Comparison of ENCODE assay signal across 1 cellular context in the genomic region with DNA sequence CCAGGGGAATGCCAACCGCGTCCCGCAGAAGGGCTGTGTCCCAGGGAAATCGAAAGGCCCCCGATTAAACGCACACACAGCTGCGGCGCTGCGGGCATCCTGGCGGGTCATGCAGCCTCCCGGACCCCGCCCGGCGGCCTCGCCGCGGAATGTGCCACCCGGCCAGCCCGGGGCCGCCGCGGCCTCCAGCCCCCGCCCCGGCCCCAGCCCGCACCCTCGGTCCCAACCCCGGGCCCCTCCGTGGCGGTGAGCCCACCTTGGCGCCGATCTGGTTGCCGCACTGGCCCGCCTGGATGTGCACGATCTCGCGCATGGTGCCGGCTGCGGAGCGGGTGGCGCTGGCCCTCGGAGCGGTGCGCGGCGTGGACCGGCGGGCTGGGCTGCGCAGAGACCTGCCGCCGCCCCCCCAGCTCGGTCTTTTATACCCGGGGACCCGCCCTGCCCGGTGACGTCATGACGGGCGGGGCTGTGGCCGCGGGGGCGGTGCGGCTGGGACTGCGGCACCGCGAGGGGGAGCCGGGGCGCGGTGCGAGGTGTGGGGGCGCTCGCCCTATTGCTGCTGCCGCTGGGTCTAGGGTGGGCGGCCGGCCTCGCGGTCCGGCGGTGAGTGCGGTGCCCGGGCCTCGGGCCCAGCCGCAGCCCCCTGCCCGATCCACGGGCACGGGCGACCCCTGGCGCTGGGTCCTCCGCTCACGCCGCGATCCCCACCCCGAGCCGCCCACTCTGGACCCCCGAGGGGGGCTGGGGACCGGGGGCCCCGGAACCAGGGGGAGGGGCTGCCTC.
TF ChIP-seq lines count a peak whose summit lies in the region.

A gene (minus strand): TSS at position 394 of the 783 bp plus-strand sequence. CDS start 81 bp downstream, at position 313.

TF ChIP-seq in HepG2, 621 proteins besides CTCF, POLR2A, EP300 and RAD21 (continued from another document and continues in another):
- TF ChIP-seq, protein P1, sequence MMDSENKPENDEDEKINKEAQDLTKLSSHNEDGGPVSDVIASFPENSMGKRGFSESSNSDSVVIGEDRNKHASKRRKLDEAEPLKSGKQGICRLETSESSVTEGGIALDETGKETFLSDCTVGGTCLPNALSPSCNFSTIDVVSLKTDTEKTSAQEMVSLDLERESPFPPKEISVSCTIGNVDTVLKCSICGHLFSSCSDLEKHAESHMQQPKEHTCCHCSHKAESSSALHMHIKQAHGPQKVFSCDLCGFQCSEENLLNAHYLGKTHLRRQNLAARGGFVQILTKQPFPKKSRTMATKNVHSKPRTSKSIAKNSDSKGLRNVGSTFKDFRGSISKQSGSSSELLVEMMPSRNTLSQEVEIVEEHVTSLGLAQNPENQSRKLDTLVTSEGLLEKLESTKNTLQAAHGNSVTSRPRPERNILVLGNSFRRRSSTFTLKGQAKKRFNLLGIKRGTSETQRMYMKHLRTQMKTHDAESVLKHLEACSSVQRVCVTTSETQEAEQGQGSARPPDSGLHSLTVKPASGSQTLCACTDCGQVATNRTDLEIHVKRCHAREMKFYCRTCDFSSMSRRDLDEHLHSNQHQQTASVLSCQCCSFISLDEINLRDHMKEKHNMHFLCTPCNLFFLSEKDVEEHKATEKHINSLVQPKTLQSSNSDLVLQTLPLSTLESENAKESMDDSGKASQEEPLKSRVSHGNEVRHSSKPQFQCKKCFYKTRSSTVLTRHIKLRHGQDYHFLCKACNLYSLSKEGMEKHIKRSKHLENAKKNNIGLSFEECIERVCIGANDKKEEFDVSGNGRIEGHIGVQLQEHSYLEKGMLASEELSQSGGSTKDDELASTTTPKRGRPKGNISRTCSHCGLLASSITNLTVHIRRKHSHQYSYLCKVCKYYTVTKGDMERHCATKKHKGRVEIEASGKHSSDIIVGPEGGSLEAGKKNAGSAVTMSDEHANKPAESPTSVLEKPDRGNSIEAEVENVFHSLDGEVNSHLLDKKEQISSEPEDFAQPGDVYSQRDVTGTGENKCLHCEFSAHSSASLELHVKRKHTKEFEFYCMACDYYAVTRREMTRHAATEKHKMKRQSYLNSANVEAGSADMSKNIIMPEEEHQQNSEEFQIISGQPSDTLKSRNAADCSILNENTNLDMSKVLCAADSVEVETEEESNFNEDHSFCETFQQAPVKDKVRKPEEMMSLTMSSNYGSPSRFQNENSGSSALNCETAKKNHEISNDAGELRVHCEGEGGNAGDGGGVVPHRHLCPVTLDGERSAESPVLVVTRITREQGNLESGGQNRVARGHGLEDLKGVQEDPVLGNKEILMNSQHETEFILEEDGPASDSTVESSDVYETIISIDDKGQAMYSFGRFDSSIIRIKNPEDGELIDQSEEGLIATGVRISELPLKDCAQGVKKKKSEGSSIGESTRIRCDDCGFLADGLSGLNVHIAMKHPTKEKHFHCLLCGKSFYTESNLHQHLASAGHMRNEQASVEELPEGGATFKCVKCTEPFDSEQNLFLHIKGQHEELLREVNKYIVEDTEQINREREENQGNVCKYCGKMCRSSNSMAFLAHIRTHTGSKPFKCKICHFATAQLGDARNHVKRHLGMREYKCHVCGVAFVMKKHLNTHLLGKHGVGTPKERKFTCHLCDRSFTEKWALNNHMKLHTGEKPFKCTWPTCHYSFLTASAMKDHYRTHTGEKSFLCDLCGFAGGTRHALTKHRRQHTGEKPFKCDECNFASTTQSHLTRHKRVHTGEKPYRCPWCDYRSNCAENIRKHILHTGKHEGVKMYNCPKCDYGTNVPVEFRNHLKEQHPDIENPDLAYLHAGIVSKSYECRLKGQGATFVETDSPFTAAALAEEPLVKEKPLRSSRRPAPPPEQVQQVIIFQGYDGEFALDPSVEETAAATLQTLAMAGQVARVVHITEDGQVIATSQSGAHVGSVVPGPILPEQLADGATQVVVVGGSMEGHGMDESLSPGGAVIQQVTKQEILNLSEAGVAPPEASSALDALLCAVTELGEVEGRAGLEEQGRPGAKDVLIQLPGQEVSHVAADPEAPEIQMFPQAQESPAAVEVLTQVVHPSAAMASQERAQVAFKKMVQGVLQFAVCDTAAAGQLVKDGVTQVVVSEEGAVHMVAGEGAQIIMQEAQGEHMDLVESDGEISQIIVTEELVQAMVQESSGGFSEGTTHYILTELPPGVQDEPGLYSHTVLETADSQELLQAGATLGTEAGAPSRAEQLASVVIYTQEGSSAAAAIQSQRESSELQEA (CRISPR knock-in tag; IDR thresholded peaks at IDR 0.05; ENCODE audit: not compliant biosample characterization): no peak
- TF ChIP-seq, protein P2, sequence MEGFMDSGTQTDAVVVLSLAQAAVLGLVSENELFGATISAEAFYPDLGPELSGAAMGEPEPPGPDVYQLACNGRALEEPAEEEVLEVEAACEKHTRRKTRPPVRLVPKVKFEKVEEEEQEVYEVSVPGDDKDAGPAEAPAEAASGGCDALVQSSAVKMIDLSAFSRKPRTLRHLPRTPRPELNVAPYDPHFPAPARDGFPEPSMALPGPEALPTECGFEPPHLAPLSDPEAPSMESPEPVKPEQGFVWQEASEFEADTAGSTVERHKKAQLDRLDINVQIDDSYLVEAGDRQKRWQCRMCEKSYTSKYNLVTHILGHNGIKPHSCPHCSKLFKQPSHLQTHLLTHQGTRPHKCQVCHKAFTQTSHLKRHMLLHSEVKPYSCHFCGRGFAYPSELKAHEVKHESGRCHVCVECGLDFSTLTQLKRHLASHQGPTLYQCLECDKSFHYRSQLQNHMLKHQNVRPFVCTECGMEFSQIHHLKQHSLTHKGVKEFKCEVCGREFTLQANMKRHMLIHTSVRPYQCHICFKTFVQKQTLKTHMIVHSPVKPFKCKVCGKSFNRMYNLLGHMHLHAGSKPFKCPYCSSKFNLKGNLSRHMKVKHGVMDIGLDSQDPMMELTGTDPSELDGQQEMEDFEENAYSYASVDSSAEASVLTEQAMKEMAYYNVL (CRISPR knock-in tag; IDR thresholded peaks at IDR 0.05; ENCODE audit: borderline replicate concordance): no peak
- TF ChIP-seq, protein P3, sequence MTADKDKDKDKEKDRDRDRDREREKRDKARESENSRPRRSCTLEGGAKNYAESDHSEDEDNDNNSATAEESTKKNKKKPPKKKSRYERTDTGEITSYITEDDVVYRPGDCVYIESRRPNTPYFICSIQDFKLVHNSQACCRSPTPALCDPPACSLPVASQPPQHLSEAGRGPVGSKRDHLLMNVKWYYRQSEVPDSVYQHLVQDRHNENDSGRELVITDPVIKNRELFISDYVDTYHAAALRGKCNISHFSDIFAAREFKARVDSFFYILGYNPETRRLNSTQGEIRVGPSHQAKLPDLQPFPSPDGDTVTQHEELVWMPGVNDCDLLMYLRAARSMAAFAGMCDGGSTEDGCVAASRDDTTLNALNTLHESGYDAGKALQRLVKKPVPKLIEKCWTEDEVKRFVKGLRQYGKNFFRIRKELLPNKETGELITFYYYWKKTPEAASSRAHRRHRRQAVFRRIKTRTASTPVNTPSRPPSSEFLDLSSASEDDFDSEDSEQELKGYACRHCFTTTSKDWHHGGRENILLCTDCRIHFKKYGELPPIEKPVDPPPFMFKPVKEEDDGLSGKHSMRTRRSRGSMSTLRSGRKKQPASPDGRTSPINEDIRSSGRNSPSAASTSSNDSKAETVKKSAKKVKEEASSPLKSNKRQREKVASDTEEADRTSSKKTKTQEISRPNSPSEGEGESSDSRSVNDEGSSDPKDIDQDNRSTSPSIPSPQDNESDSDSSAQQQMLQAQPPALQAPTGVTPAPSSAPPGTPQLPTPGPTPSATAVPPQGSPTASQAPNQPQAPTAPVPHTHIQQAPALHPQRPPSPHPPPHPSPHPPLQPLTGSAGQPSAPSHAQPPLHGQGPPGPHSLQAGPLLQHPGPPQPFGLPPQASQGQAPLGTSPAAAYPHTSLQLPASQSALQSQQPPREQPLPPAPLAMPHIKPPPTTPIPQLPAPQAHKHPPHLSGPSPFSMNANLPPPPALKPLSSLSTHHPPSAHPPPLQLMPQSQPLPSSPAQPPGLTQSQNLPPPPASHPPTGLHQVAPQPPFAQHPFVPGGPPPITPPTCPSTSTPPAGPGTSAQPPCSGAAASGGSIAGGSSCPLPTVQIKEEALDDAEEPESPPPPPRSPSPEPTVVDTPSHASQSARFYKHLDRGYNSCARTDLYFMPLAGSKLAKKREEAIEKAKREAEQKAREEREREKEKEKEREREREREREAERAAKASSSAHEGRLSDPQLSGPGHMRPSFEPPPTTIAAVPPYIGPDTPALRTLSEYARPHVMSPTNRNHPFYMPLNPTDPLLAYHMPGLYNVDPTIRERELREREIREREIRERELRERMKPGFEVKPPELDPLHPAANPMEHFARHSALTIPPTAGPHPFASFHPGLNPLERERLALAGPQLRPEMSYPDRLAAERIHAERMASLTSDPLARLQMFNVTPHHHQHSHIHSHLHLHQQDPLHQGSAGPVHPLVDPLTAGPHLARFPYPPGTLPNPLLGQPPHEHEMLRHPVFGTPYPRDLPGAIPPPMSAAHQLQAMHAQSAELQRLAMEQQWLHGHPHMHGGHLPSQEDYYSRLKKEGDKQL (CRISPR knock-in tag; IDR thresholded peaks at IDR 0.05; ENCODE audit: low read depth): 0 out of 2 replicates have a peak, but pooled peaks have one; percentile 31
- TF ChIP-seq HMGA1 (CRISPR knock-in tag; conservative IDR thresholded peaks at IDR 0.05): no peak
- no peak for TF ChIP-seq ZNF20 (CRISPR knock-in tag; IDR thresholded peaks at IDR 0.05)
- TF ChIP-seq CENPT (CRISPR knock-in tag; IDR thresholded peaks at IDR 0.05; ENCODE audit: low read depth): peak; percentile 84; the same call in 1 of the 2 replicates
- TF ChIP-seq SP4 (CRISPR knock-in tag; IDR thresholded peaks at IDR 0.05): peak; percentile 93
- no peak for TF ChIP-seq PCBP2 (optimal IDR thresholded peaks at IDR 0.05; ENCODE audit: low read depth, low read length, poor library complexity, severe bottlenecking)
- TF ChIP-seq JUND (CRISPR knock-in tag; IDR thresholded peaks at IDR 0.05): peak; percentile 69; the same call in 1 of the 2 replicates
- TF ChIP-seq, protein P4, sequence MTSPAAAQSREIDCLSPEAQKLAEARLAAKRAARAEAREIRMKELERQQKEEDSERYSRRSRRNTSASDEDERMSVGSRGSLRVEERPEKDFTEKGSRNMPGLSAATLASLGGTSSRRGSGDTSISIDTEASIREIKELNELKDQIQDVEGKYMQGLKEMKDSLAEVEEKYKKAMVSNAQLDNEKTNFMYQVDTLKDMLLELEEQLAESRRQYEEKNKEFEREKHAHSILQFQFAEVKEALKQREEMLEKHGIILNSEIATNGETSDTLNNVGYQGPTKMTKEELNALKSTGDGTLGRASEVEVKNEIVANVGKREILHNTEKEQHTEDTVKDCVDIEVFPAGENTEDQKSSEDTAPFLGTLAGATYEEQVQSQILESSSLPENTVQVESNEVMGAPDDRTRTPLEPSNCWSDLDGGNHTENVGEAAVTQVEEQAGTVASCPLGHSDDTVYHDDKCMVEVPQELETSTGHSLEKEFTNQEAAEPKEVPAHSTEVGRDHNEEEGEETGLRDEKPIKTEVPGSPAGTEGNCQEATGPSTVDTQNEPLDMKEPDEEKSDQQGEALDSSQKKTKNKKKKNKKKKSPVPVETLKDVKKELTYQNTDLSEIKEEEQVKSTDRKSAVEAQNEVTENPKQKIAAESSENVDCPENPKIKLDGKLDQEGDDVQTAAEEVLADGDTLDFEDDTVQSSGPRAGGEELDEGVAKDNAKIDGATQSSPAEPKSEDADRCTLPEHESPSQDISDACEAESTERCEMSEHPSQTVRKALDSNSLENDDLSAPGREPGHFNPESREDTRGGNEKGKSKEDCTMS (CRISPR knock-in tag; conservative IDR thresholded peaks at IDR 0.05): no peak
- TF ChIP-seq HOXD1 (CRISPR knock-in tag; IDR thresholded peaks at IDR 0.05): peak; percentile 74; the same call in 1 of the 2 replicates
- TF ChIP-seq CBX1 (IDR thresholded peaks at IDR 0.05; ENCODE audit: low read depth): peak; percentile 90
- peak; percentile 99 for TF ChIP-seq CREB1 (IDR thresholded peaks at IDR 0.05)
- no peak for TF ChIP-seq CREB1 (CRISPR knock-in tag; IDR thresholded peaks at IDR 0.05)
- peak; percentile 97 for TF ChIP-seq ZNF253 (CRISPR knock-in tag; IDR thresholded peaks at IDR 0.05; ENCODE audit: borderline replicate concordance)
- TF ChIP-seq SRSF9 (IDR thresholded peaks at IDR 0.05; ENCODE audit: borderline replicate concordance, insufficient read depth, low read depth, low read length, poor library complexity, severe bottlenecking): no peak
- no peak for TF ChIP-seq NAIF1 (CRISPR knock-in tag; IDR thresholded peaks at IDR 0.05; ENCODE audit: borderline replicate concordance)
- TF ChIP-seq ZSCAN31 (CRISPR knock-in tag; IDR thresholded peaks at IDR 0.05; ENCODE audit: low read depth): peak; percentile 91
- peak; percentile 91 for TF ChIP-seq XRCC5 (optimal IDR thresholded peaks at IDR 0.05; ENCODE audit: low read length)
- TF ChIP-seq ZNF672 (CRISPR knock-in tag; IDR thresholded peaks at IDR 0.05): 0 out of 2 replicates have a peak, but pooled peaks have one; percentile 37
- no peak for TF ChIP-seq ZMYM2 (CRISPR knock-in tag; IDR thresholded peaks at IDR 0.05)
- no peak for TF ChIP-seq SYNCRIP (IDR thresholded peaks at IDR 0.05; ENCODE audit: insufficient read depth, low read depth, low read length)
- TF ChIP-seq, protein P5, sequence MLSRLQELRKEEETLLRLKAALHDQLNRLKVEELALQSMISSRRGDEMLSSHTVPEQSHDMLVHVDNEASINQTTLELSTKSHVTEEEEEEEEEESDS (CRISPR knock-in tag; IDR thresholded peaks at IDR 0.05; ENCODE audit: borderline replicate concordance): no peak
- TF ChIP-seq TEAD3 (CRISPR knock-in tag; optimal IDR thresholded peaks at IDR 0.05; ENCODE audit: borderline replicate concordance): peak; percentile 41
- TF ChIP-seq GATAD1 (CRISPR knock-in tag; IDR thresholded peaks at IDR 0.05): no peak
- no peak for TF ChIP-seq ARID2 (CRISPR knock-in tag; IDR thresholded peaks at IDR 0.05; ENCODE audit: borderline replicate concordance)
- TF ChIP-seq JDP2 (CRISPR knock-in tag; IDR thresholded peaks at IDR 0.05; ENCODE audit: borderline replicate concordance): no peak; the same call in 1 of the 2 replicates
- TF ChIP-seq, protein P6, sequence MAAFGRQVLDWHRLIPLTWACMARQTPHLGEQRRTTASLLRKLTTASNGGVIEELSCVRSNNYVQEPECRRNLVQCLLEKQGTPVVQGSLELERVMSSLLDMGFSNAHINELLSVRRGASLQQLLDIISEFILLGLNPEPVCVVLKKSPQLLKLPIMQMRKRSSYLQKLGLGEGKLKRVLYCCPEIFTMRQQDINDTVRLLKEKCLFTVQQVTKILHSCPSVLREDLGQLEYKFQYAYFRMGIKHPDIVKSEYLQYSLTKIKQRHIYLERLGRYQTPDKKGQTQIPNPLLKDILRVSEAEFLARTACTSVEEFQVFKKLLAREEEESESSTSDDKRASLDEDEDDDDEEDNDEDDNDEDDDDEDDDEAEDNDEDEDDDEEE (CRISPR knock-in tag; IDR thresholded peaks at IDR 0.05): no peak; the same call in 1 of the 2 replicates
- no peak for TF ChIP-seq RFX5 (IDR thresholded peaks at IDR 0.05; ENCODE audit: low read depth, low read length)
- TF ChIP-seq, protein P7, sequence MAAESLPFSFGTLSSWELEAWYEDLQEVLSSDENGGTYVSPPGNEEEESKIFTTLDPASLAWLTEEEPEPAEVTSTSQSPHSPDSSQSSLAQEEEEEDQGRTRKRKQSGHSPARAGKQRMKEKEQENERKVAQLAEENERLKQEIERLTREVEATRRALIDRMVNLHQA (CRISPR knock-in tag; IDR thresholded peaks at IDR 0.05): no peak
- no peak for TF ChIP-seq RAD51 (IDR thresholded peaks at IDR 0.05; ENCODE audit: borderline replicate concordance)
- peak; percentile 72 for TF ChIP-seq ZNF883 (CRISPR knock-in tag; IDR thresholded peaks at IDR 0.05; ENCODE audit: not compliant biosample characterization)
- peak; percentile 77; the same call in 1 of the 2 replicates for TF ChIP-seq ZNF34 (CRISPR knock-in tag; IDR thresholded peaks at IDR 0.05; ENCODE audit: borderline replicate concordance)
- TF ChIP-seq GPN1 (CRISPR knock-in tag; IDR thresholded peaks at IDR 0.05; ENCODE audit: borderline replicate concordance): no peak
- TF ChIP-seq RXRA (CRISPR knock-in tag; IDR thresholded peaks at IDR 0.05): no peak
- no peak for TF ChIP-seq ZBTB20 (CRISPR knock-in tag; IDR thresholded peaks at IDR 0.05; ENCODE audit: borderline replicate concordance, low read depth)
